In the genomic region with DNA sequence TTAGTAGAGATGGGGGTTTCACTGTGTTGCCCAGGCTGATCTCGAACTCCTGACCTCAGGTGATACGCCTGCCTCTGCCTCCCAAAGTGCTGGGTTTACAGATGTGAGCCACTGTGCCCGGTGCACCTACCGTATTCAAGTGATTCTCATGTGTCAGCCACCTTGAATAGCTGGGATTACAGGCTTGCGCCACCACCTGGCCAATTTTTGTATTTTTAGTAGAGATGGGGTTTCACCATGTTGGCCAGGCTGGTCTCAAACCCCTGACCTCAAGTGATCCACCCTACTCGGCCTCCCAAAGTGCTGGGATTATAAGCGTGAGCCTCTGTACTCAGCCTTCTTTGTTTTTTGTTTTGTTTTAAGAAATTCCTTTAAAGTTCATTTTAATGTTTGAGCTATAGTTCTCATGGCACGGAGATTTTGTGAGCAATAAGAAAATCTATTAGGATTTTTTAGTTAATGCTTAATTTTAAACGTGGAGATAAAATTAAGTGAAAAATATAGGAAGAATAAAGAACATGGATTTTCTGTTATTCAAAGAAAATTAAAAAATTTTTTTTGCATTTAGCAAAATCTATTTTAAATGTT, we compare ENCODE assay signal across 8 cellular contexts.
DNase-seq lines count a peak whose midpoint lies in the region; ATAC-seq and TF ChIP-seq lines count a peak whose summit lies in the region.

No MANE protein-coding gene starts in this region.

- H3K4me3 Mint-ChIP-seq in memory B cell: no peak overlapping the region

- H3K27ac ChIP-seq in breast epithelium (no peak overlapping the region), tibial nerve (no peak overlapping the region)

- H3K36me3 ChIP-seq in breast epithelium (no peaks in the 10 kb centered on the region), tibial nerve (peaks cover 0 to 5% (median 0%) of the 10 kb centered on the region in 3 donors)

- TF ChIP-seq CTCF in GM12864 (IDR thresholded peaks at IDR 0.05; ENCODE audit: low read depth, low read length, missing control alignments) (peak; percentile 56), breast epithelium (IDR thresholded peaks at IDR 0.05) (peak; percentile 28 to 30 (median 29)), tibial nerve (IDR thresholded peaks at IDR 0.05) (peak; percentile 15 to 40 (median 33))

- ATAC-seq in HG02798 (IDR thresholded peaks at IDR 0.05; ENCODE audit: poor library complexity, unreplicated experiment) (peak; percentile 85), memory B cell (ENCODE audit: low read depth) (peak; percentile 35)

- no peaks in the 10 kb centered on the region for H3K9me3 Mint-ChIP-seq in memory B cell

- H3K4me3 ChIP-seq in GM12864 (ENCODE audit: low read depth, low read length) (no peak overlapping the region), breast epithelium (no peak overlapping the region), tibial nerve (no peak overlapping the region)

- intact Hi-C loops in breast epithelium (cut with DNase I; ENCODE audit: low total_unique reads): no loop called here

- H3K27me3 Mint-ChIP-seq in memory B cell: no peaks in the 10 kb centered on the region

- no peaks in the 10 kb centered on the region for H3K4me1 Mint-ChIP-seq in memory B cell

- H3K9me3 ChIP-seq in breast epithelium: no peaks in the 10 kb centered on the region
- H3K9me3 ChIP-seq in tibial nerve: no peaks in the 10 kb centered on the region

- peaks cover 4% of the 10 kb centered on the region for H3K36me3 Mint-ChIP-seq in memory B cell

- H3K27me3 ChIP-seq in breast epithelium (no peaks in the 10 kb centered on the region), tibial nerve (no peaks in the 10 kb centered on the region)

- 77 to 83% methylated on average over 9 of the region's 9 CpGs for WGBS in tibial nerve, 2 donors

- H3K4me1 ChIP-seq in breast epithelium (no peaks in the 10 kb centered on the region), tibial nerve (peaks cover 0 to 12% (median 3%) of the 10 kb centered on the region in 4 donors)

- DNase-seq in GM12864 (ENCODE audit: low read depth) (peak; percentile 31), RPMI8226 (peak; percentile 64), breast epithelium (ENCODE audit: low spot score in 2 of 2) (no peak), memory B cell (ENCODE audit: low spot score in 2 of 2) (peak; percentile 25 to 38), tibial nerve (ENCODE audit: low spot score in 2 of 2) (peak in 1 of 2 donors; percentile 63), NCI-H1694 treated with DMSO at 0.1 percent for 48 hours (lab: John Stamatoyannopoulos, UW) (no peak), nucleus accumbens (lab: John Stamatoyannopoulos, UW) (no peak)

- no peak for TF ChIP-seq EP300 in tibial nerve (IDR thresholded peaks at IDR 0.05)

- no peak overlapping the region for H3K27ac Mint-ChIP-seq in memory B cell

- no peak for TF ChIP-seq POLR2A in breast epithelium (IDR thresholded peaks at IDR 0.05)
- TF ChIP-seq POLR2A in tibial nerve (IDR thresholded peaks at IDR 0.05): no peak

Comparison
In these comparisons a context has a peak if more than half of its experiments do, and no peak if none do; other contexts are left out.
1. DNase-seq: peak in GM12864 (single experiment), RPMI8226 (single experiment) and memory B cell (2 of 2); none in breast epithelium (0 of 2), NCI-H1694 treated with DMSO at 0.1 percent for 48 hours (single experiment) and nucleus accumbens (0 of 56).
2. Peak in every context shown above with its lines, with median percentiles within 50 percentile points of each other: CTCF ChIP-seq.